Comparison of ENCODE assay signal across 8 cellular contexts in genomic region chr1:29181413-29182225, GRCh38. TPM values are rescaled to one million over a fixed set of nuclear protein-coding genes. Genes with fewer than 3 reads are reported as not detected.
DNase-seq lines count a peak whose midpoint lies in the region; ATAC-seq and TF ChIP-seq lines count a peak whose summit lies in the region.

Gene SRSF4 (minus strand): TSS chr1:29181900. CDS start chr1:29181752, 148 bp downstream.

- no peaks in the 10 kb centered on the region for H3K27me3 ChIP-seq in Caco-2 (replicated peaks; ENCODE audit: control insufficient read depth, insufficient read depth, low read length)

- no TSS peak for BruUV-seq in Caco-2 (replicated peaks; lab: Mats Ljungman, UMichigan)

- H3K27ac Mint-ChIP-seq in Caco-2 (ENCODE audit: unreplicated experiment), result peak within 1 kb of the TSS; percentile 60

- H3K9me3 ChIP-seq in Caco-2, result no peaks in the 10 kb centered on the region; the same call in 1 of the 2 replicates

- H3K27me3 Mint-ChIP-seq in Caco-2 (ENCODE audit: insufficient read depth, unreplicated experiment), result no peaks in the 10 kb centered on the region

- peaks cover 20% of the 10 kb centered on the region for H3K4me1 Mint-ChIP-seq in Caco-2 (ENCODE audit: low read depth, unreplicated experiment)

- peak within 1 kb of the TSS; percentile 74 for H3K4me3 Mint-ChIP-seq in Caco-2 (ENCODE audit: unreplicated experiment)

- POLR2A ChIA-PET in Caco-2 (lab: Charles Lee), result interaction anchor here (0.5 to 2.1 kb wide), 10 partner anchors 14 to 539 kb away, joined by 4 to 16 read pairs (median 6); partner anchors contain the start of genes EPB41, RNU11, TAF12 and TMEM200B
- POLR2A ChIA-PET in activated CD8-positive, alpha-beta memory T cell treated with anti-CD3 and anti-CD28 coated beads for 36 hours (lab: Charles Lee), result interaction anchor here (0.5 to 2.1 kb wide), 17 partner anchors 15 to 1577 kb away, joined by 3 to 8 read pairs (median 4); partner anchors contain the start of genes EPB41, LAPTM5, MECR and TMEM200B

- DNase-seq in Caco-2 (peak; percentile 97), HT1080 (ENCODE audit: low read depth) (peak; percentile 98), NOMO-1 (lab: John Stamatoyannopoulos, UW; ENCODE audit: unreplicated experiment in 2 of 2) (peak; percentile 97 to 98), lung microvascular endothelial cell (ENCODE audit: low read depth in 2 of 2) (peak; percentile 99)
- peak; percentile 96 for DNase-seq in effector CD8-positive, alpha-beta T cell (lab: John Stamatoyannopoulos, UW)
- peak; percentile 97 to 98 (median 97) for DNase-seq in stimulated activated CD4-positive, alpha-beta T cell treated with anti-CD3 and anti-CD28 coated beads, TNF-alpha, amount 100 ng/mL, for 48 hours (ENCODE audit: low read depth in 3 of 3)

- no peaks in the 10 kb centered on the region for H3K9me3 Mint-ChIP-seq in Caco-2 (ENCODE audit: unreplicated experiment)

- peak within 1 kb of the TSS; percentile 88 for H3K4me3 ChIP-seq in Caco-2 (ENCODE audit: low read depth, low read length)

- peaks cover 45% of the 10 kb centered on the region for H3K36me3 Mint-ChIP-seq in Caco-2 (ENCODE audit: insufficient read depth, unreplicated experiment)

- peaks cover 21% of the 10 kb centered on the region for H3K4me1 ChIP-seq in Caco-2

- CTCF ChIA-PET in Caco-2 (lab: Charles Lee), result interaction anchor here (0.7 to 2.5 kb wide), 9 partner anchors 16 to 300 kb away, joined by 3 to 28 read pairs (median 7); partner anchors contain the start of gene EPB41
- CTCF ChIA-PET in activated CD8-positive, alpha-beta memory T cell treated with anti-CD3 and anti-CD28 coated beads for 36 hours (lab: Charles Lee), result interaction anchor here (0.8 to 3.1 kb wide), 4 partner anchors 13 to 538 kb away, joined by 3 to 20 read pairs (median 3); no protein-coding TSS in a partner anchor

- peak; percentile 45 to 56 for TF ChIP-seq CTCF in Caco-2 (IDR thresholded peaks at IDR 0.05; ENCODE audit: insufficient read depth in 1 of 2, low read depth in 1 of 2, low read length in 1 of 2, severe bottlenecking in 1 of 2, unreplicated experiment in 1 of 2)

- intact Hi-C loops in Caco-2 (cut with micrococcal nuclease; ENCODE audit: unreplicated experiment), result loop anchor here (1.0 to 5.0 kb wide), 2 partner anchors 21 to 444 kb away; partner anchors contain the start of gene YTHDF2

- H3K36me3 ChIP-seq in Caco-2 (ENCODE audit: control insufficient read depth, insufficient read depth, low read length), result no peaks in the 10 kb centered on the region

- peak; percentile 84 for ATAC-seq in GM21360 (IDR thresholded peaks at IDR 0.05; ENCODE audit: unreplicated experiment)

RNA-seq across cellular contexts. Expression of gene SRSF4, which starts in this region (rescaled TPM):
- 44.1 and 45.8 TPM in 2 replicates for total RNA-seq in Caco-2 (2022)
- total RNA-seq in HT1080 (2014; rRNA removed; shearing (Covaris generic)), result 30.8 and 60.9 TPM in 2 replicates
- polyA plus RNA-seq in HT1080 (2015; cell fraction: cytosol; rRNA removed), result 46.4 and 59.0 TPM in 2 replicates
- polyA plus RNA-seq in HT1080 (2015; cell fraction: nucleus; rRNA removed), result 76.3 and 84.4 TPM in 2 replicates
- total RNA-seq in activated CD8-positive, alpha-beta memory T cell treated with anti-CD3 and anti-CD28 coated beads for 36 hours, result 100 to 1,000 TPM; 116 to 120 TPM
- 19.4 and 35.7 TPM in 2 replicates for total RNA-seq in lung microvascular endothelial cell

Comparison
In these comparisons a context has a peak if more than half of its experiments do, and no peak if none do; other contexts are left out.
1. Peak in every context shown above with its lines: DNase-seq, ATAC-seq and H3K4me3 ChIP-seq.